In the genomic region with DNA sequence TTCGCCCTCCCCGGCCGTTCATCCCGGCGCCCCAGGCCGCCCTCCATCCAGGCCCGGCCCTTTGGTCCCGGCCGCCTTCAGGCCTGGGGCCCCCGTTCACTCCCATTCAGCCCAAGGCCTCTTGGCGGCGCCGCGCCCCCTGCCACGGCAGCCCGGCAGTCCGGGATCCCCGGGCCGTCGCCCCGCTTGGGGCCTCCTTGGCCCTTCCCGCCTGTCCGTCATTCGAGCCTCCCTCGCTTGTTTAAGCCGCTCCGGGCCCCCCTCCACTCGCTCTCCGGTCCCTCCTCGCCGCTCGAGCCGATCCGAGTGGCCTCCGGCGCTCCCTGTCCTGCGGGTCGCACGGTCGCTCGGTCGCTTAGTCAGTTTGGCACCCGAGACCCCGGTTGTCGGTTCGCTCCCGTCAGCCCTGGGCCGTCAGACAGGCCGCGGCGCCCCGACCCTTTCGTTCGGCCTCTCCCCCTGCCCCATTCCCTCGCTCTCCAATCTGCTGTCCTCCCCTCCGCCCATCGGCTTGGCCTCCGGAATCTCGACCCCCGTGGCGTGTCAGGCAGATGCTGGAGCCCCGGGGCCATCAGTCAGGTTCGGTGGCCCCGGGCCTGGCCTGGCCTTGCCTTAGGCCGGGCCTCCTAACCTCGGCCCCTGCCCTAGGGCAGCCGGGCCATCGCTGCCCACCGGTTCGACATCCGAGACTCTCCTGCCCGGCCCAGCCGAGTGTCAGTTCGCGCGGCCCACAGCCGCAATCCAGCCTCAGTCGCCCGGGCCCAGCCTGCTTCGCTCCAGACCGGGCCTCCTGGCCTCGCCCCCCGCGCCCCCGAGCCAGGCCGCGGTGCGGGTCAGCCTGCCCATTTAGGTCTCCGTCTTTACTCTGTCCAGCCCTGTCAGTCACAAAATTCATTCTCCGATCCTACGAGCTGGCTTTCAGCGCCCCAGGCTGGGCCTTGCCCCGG, we compare ENCODE assay signal across 8 cellular contexts. TPM values are rescaled to one million over a fixed set of nuclear protein-coding genes. Genes with fewer than 3 reads are reported as not detected.
DNase-seq lines count a peak whose midpoint lies in the region; ATAC-seq, FAIRE-seq and TF ChIP-seq lines count a peak whose summit lies in the region.

No MANE protein-coding gene starts in this region.

- TF ChIP-seq EP300 in ovary (IDR thresholded peaks at IDR 0.05) = no peak

- 0 out of 2 replicates have a peak, but pooled peaks have one; percentile 37 for TF ChIP-seq POLR2A in Raji (IDR thresholded peaks at IDR 0.05; ENCODE audit: insufficient read depth, low read depth, low read length)
- no peak for TF ChIP-seq POLR2A in ovary (IDR thresholded peaks at IDR 0.05)

- no peaks in the 10 kb centered on the region for H3K9me3 Mint-ChIP-seq in activated naive CD4-positive, alpha-beta T cell treated with anti-CD3 and anti-CD28 coated beads, Interleukin-2, amount 50 U/mL, for 72 hours

- H3K9me3 ChIP-seq in ovary = no peaks in the 10 kb centered on the region

- FAIRE-seq in GM18507 (lab: Jason Lieb, UNC) = no peak

- H2AFZ ChIP-seq in ACC112 (ENCODE audit: low read length, unreplicated experiment) = peak overlapping the region; percentile 75

- H3K27ac Mint-ChIP-seq in activated naive CD4-positive, alpha-beta T cell treated with anti-CD3 and anti-CD28 coated beads, Interleukin-2, amount 50 U/mL, for 72 hours = peak overlapping the region; percentile 99

- no peaks in the 10 kb centered on the region for H3K27me3 ChIP-seq in ACC112 (ENCODE audit: insufficient read depth, low read length)
- no peaks in the 10 kb centered on the region for H3K27me3 ChIP-seq in ovary

- no peak for TF ChIP-seq CTCF in ovary (IDR thresholded peaks at IDR 0.05)

- ATAC-seq in HG03108 (IDR thresholded peaks at IDR 0.05; ENCODE audit: unreplicated experiment) (peak; percentile 33), Right ventricle myocardium inferior (peak; percentile 22)
- ATAC-seq in activated naive CD4-positive, alpha-beta T cell treated with anti-CD3 and anti-CD28 coated beads, Interleukin-2, amount 50 U/mL, for 72 hours = peak; percentile 36 to 39

- WGBS in ovary, 3 donors = 0 to 1% (median 1%) methylated on average over 78 to 93 of the region's 93 CpGs
- WGBS in urinary bladder = under 1% methylated on average over 93 of the region's 93 CpGs

- DNase-seq in GM18507 (ENCODE audit: extremely low spot score, insufficient read length, low read depth) = peak; percentile 40
- DNase-seq in activated naive CD4-positive, alpha-beta T cell treated with anti-CD3 and anti-CD28 coated beads, Interleukin-2, amount 50 U/mL, for 72 hours (ENCODE audit: low spot score in 2 of 2) = peak; percentile 69 to 74
- DNase-seq in Right ventricle myocardium inferior (ENCODE audit: missing footprints) = peak; percentile 71
- peak; percentile 51 to 77 (median 63) for DNase-seq in ovary

- H3K4me1 ChIP-seq in ACC112 (ENCODE audit: control insufficient read depth, insufficient read depth, low read length, unreplicated experiment) = peaks cover 23% of the 10 kb centered on the region
- H3K4me1 ChIP-seq in ovary (ENCODE audit: insufficient read depth) = peaks cover 13% of the 10 kb centered on the region
- H3K4me1 ChIP-seq in urinary bladder (ENCODE audit: insufficient read depth) = peaks cover 3% of the 10 kb centered on the region

- peak overlapping the region; percentile 89 for H3K4me3 ChIP-seq in ACC112 (ENCODE audit: low read depth, low read length)
- peak overlapping the region; percentile 88 for H3K4me3 ChIP-seq in ovary
- H3K4me3 ChIP-seq in urinary bladder (ENCODE audit: low read depth, low read length) = peak overlapping the region; percentile 94

- peaks cover 93% of the 10 kb centered on the region for H3K79me2 ChIP-seq in ACC112 (ENCODE audit: control insufficient read depth, insufficient read depth, low read length, unreplicated experiment)

- peaks cover 7% of the 10 kb centered on the region for H3K36me3 ChIP-seq in ACC112 (ENCODE audit: insufficient read depth, low read length)
- H3K36me3 ChIP-seq in ovary = no peaks in the 10 kb centered on the region
- H3K36me3 ChIP-seq in urinary bladder (ENCODE audit: insufficient read depth) = no peaks in the 10 kb centered on the region

- intact Hi-C loops in Right ventricle myocardium inferior (cut with DNase I) (loop anchor here (1.0 to 2.0 kb wide), 2 partner anchors 38 to 56 kb away; a partner anchor contains a TSS), ovary (cut with DNase I) (loop anchor here in 2 of 4 donors (1.0 to 5.0 kb wide), 2 partner anchors 38 to 40 kb away; a partner anchor contains a TSS)

- peaks cover 26 to 38% of the 10 kb centered on the region in 2 donors for H3K36me3 Mint-ChIP-seq in activated naive CD4-positive, alpha-beta T cell treated with anti-CD3 and anti-CD28 coated beads, Interleukin-2, amount 50 U/mL, for 72 hours

- H3K27ac ChIP-seq in ACC112 (ENCODE audit: low read depth, low read length) (peak overlapping the region; percentile 86), ovary (peak overlapping the region; percentile 94 to 97), urinary bladder (ENCODE audit: low read depth) (peak overlapping the region; percentile 98)

RNA-seq across cellular contexts. Expression of a gene that starts 1.1 kb away (rescaled TPM):
- total RNA-seq in activated naive CD4-positive, alpha-beta T cell treated with anti-CD3 and anti-CD28 coated beads, Interleukin-2, amount 50 U/mL, for 72 hours = 10 to 100 TPM; 29.2 to 38.2 TPM
- 35.8 TPM for total RNA-seq in Right ventricle myocardium inferior
- 10 to 100 TPM; 54.8 to 99.8 (median 74.1) TPM for total RNA-seq in ovary
- polyA plus RNA-seq in ovary = 10 to 100 TPM; 37.5 to 49.5 TPM
- total RNA-seq in urinary bladder = 60.3 TPM
- 57.6 TPM for polyA plus RNA-seq in urinary bladder

RNA-seq across cellular contexts. Expression of a gene that starts 1.1 kb away (rescaled TPM):
- 100 to 1,000 TPM; 341 to 376 TPM for total RNA-seq in activated naive CD4-positive, alpha-beta T cell treated with anti-CD3 and anti-CD28 coated beads, Interleukin-2, amount 50 U/mL, for 72 hours
- 1,208 TPM for total RNA-seq in Right ventricle myocardium inferior
- total RNA-seq in ovary = 100 to 1,000 TPM; 140 to 453 (median 189) TPM
- 100 to 1,000 TPM; 272 to 359 TPM for polyA plus RNA-seq in ovary
- 271 TPM for total RNA-seq in urinary bladder
- polyA plus RNA-seq in urinary bladder = 389 TPM

RNA-seq across cellular contexts. Expression of a gene that starts 38.2 kb away (rescaled TPM):
- 10 to 100 TPM; 28.2 to 30.2 TPM for total RNA-seq in activated naive CD4-positive, alpha-beta T cell treated with anti-CD3 and anti-CD28 coated beads, Interleukin-2, amount 50 U/mL, for 72 hours
- total RNA-seq in Right ventricle myocardium inferior (14.0 TPM), ovary (10 to 100 TPM; 15.9 to 35.2 (median 19.1) TPM), urinary bladder (15.9 TPM)
- polyA plus RNA-seq in ovary (10 to 100 TPM; 12.2 to 16.7 TPM), urinary bladder (16.7 TPM)

RNA-seq across cellular contexts. Expression of a gene that starts 54.8 kb away (rescaled TPM):
- total RNA-seq in activated naive CD4-positive, alpha-beta T cell treated with anti-CD3 and anti-CD28 coated beads, Interleukin-2, amount 50 U/mL, for 72 hours = 100 to 1,000 TPM in 1 of 2 donors, 10 to 100 TPM in 1; 61.7 to 118 TPM
- total RNA-seq in Right ventricle myocardium inferior (0.73 TPM), ovary (1 to 10 TPM in 2 of 7 donors, under 1 TPM in 4, not detected in 1; 0.28 to 1.4 (median 0.82) TPM), urinary bladder (2.6 TPM)
- polyA plus RNA-seq in ovary (under 1 TPM; 0.50 to 0.63 TPM), urinary bladder (0.38 TPM)

Comparison
In these comparisons a context has a peak if more than half of its experiments do, and no peak if none do; other contexts are left out.
1. Peak in every context shown above with its lines: DNase-seq, ATAC-seq, H3K4me3 ChIP-seq and H3K27ac ChIP-seq.